8 cellular contexts compared by ENCODE assay signal in genomic region chr13:109786457-109787134, GRCh38. TPM values are rescaled to one million over a fixed set of nuclear protein-coding genes. Genes with fewer than 3 reads are reported as not detected.
DNase-seq lines count a peak whose midpoint lies in the region; ATAC-seq and TF ChIP-seq lines count a peak whose summit lies in the region.

A gene with protein sequence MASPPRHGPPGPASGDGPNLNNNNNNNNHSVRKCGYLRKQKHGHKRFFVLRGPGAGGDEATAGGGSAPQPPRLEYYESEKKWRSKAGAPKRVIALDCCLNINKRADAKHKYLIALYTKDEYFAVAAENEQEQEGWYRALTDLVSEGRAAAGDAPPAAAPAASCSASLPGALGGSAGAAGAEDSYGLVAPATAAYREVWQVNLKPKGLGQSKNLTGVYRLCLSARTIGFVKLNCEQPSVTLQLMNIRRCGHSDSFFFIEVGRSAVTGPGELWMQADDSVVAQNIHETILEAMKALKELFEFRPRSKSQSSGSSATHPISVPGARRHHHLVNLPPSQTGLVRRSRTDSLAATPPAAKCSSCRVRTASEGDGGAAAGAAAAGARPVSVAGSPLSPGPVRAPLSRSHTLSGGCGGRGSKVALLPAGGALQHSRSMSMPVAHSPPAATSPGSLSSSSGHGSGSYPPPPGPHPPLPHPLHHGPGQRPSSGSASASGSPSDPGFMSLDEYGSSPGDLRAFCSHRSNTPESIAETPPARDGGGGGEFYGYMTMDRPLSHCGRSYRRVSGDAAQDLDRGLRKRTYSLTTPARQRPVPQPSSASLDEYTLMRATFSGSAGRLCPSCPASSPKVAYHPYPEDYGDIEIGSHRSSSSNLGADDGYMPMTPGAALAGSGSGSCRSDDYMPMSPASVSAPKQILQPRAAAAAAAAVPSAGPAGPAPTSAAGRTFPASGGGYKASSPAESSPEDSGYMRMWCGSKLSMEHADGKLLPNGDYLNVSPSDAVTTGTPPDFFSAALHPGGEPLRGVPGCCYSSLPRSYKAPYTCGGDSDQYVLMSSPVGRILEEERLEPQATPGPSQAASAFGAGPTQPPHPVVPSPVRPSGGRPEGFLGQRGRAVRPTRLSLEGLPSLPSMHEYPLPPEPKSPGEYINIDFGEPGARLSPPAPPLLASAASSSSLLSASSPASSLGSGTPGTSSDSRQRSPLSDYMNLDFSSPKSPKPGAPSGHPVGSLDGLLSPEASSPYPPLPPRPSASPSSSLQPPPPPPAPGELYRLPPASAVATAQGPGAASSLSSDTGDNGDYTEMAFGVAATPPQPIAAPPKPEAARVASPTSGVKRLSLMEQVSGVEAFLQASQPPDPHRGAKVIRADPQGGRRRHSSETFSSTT (N-terminal part only) (minus strand): TSS chr13:109786583. CDS start chr13:109786053, 530 bp downstream.

- 0 to 1% methylated on average over 15 to 91 of the region's 98 CpGs for WGBS in endodermal cell (ENCODE audit: insufficient coverage in 1 of 2, insufficient read length in 1 of 2), 2 experiments

- H3K9me3 ChIP-seq in endodermal cell (ENCODE audit: control insufficient read depth, low read length), result no peaks in the 10 kb centered on the region

- H3K9ac ChIP-seq in endodermal cell (ENCODE audit: extremely low read depth, low read length, poor library complexity, severe bottlenecking), result peak within 1 kb of the TSS; percentile 66

- no peaks in the 10 kb centered on the region for H3K4me1 ChIP-seq in endodermal cell (ENCODE audit: control insufficient read depth, insufficient read depth, low read length)

- peak within 1 kb of the TSS; percentile 81 for H3K4me3 ChIP-seq in endodermal cell (ENCODE audit: low read length)

- H3K27me3 ChIP-seq in endodermal cell (ENCODE audit: control insufficient read depth, insufficient read depth, low read length, poor library complexity, severe bottlenecking), result no peaks in the 10 kb centered on the region

- H3K36me3 ChIP-seq in endodermal cell (ENCODE audit: control insufficient read depth, insufficient read depth, low read length), result peaks cover 3% of the 10 kb centered on the region

- peaks cover 10% of the 10 kb centered on the region for H3K27me3 Mint-ChIP-seq in endodermal cell (ENCODE audit: insufficient read depth)
- peaks cover 27% of the 10 kb centered on the region for H3K27me3 Mint-ChIP-seq in mesothelial cell of epicardium (ENCODE audit: low read depth)

- H3K27ac ChIP-seq in endodermal cell (ENCODE audit: low read depth, low read length), result peak within 1 kb of the TSS; percentile 53

- H3K27ac Mint-ChIP-seq in endodermal cell (no peak within 1 kb of the TSS), mesothelial cell of epicardium (peak within 1 kb of the TSS; percentile 47)

- no peak for TF ChIP-seq CTCF in endodermal cell (conservative IDR thresholded peaks at IDR 0.05)
- TF ChIP-seq CTCF in mesothelial cell of epicardium (IDR thresholded peaks at IDR 0.05; ENCODE audit: unreplicated experiment), result no peak

- peaks cover 8% of the 10 kb centered on the region for H3K36me3 Mint-ChIP-seq in endodermal cell (ENCODE audit: low read depth)
- H3K36me3 Mint-ChIP-seq in mesothelial cell of epicardium, result peaks cover 4% of the 10 kb centered on the region

- H3K4me1 Mint-ChIP-seq in endodermal cell, result peaks cover 9% of the 10 kb centered on the region
- H3K4me1 Mint-ChIP-seq in mesothelial cell of epicardium, result peaks cover 8% of the 10 kb centered on the region

- H3K9me3 Mint-ChIP-seq in endodermal cell (no peaks in the 10 kb centered on the region), mesothelial cell of epicardium (no peaks in the 10 kb centered on the region)

- peak within 1 kb of the TSS; percentile 68 for H3K4me3 Mint-ChIP-seq in endodermal cell
- peak within 1 kb of the TSS; percentile 80 for H3K4me3 Mint-ChIP-seq in mesothelial cell of epicardium

- peak; percentile 97 for ATAC-seq in GM21367 (IDR thresholded peaks at IDR 0.05; ENCODE audit: unreplicated experiment)

- DNase-seq in COLO668 (lab: John Stamatoyannopoulos, UW; ENCODE audit: unreplicated experiment) (peak; percentile 100), HT-29 (ENCODE audit: low spot score) (peak; percentile 97), NOMO-1 treated with DMSO at 0.1 percent for 48 hours (lab: John Stamatoyannopoulos, UW; ENCODE audit: unreplicated experiment) (peak; percentile 96), endodermal cell (peak; percentile 98), mesothelial cell of epicardium (ENCODE audit: low spot score in 2 of 2, unreplicated experiment in 2 of 2) (peak; percentile 77 to 87)
- peak; percentile 90 for DNase-seq in activated CD8-positive, alpha-beta memory T cell treated with anti-CD3 and anti-CD28 coated beads, Interleukin-2, amount 50 U/mL, for 4 hours
- DNase-seq in stimulated activated CD8-positive, alpha-beta memory T cell treated with anti-CD3 and anti-CD28 coated beads, Interleukin-15, amount 100 ng/mL, for 24 hours (ENCODE audit: low read depth), result peak; percentile 66

RNA-seq across cellular contexts. Expression of the gene that starts here (rescaled TPM):
- 8.2 and 9.1 TPM in 2 replicates for total RNA-seq in HT-29 (2014; rRNA removed; shearing (Covaris generic))
- total RNA-seq in endodermal cell (10 to 100 TPM; 16.9 to 23.7 TPM), mesothelial cell of epicardium (11.8 to 12.4 TPM (median 12.1 TPM) in 3 replicates)
- polyA plus RNA-seq in endodermal cell (2013, experiment 1 of 2), result 9.5 TPM
- 9.9 TPM for polyA plus RNA-seq in endodermal cell (2013, experiment 2 of 2)

Comparison
In these comparisons a context has a peak if more than half of its experiments do, and no peak if none do; other contexts are left out.
1. Peak in every context shown above with its lines: DNase-seq, ATAC-seq, H3K4me3 ChIP-seq and H3K27ac ChIP-seq.